27 cellular contexts compared by ENCODE assay signal in the genomic region with DNA sequence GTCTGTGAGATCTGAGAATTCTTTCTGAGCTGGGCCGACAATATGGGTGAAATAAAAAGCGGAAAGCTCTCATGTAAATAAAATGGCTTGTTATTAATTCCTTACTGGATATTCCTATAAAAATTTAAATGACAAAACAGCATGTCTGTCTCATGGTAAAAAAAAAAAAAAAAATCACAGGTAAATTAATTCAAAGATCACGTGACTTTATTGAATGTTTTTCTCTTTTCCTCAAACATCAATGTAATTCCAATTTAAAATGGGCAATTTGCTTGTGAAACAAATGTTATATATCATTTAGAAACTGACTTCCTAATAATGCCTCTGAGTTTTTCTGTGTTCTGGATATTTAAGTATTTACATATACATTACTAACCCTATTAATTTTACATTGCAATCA.
"Had no signal": no experiment of that assay in that cellular context is flagged by ENCODE, and none has a peak within 500 bp of the region (broad histone marks: within the 10 kb centered on the region; RNA-seq: fewer than 3 reads in every experiment).

No MANE protein-coding gene starts in this region.

- H3K4me1 ChIP-seq: colonic mucosa, esophagus muscularis mucosa, esophagus squamous epithelium, foreskin keratinocyte, gastrocnemius medialis, gastroesophageal sphincter, heart left ventricle, heart right ventricle had no signal

- FAIRE-seq: colon, endometrium, endothelial cell of umbilical vein, frontal cortex had no signal

- H3K27me3 ChIP-seq: colonic mucosa, esophagus muscularis mucosa, foreskin keratinocyte, gastrocnemius medialis, gastroesophageal sphincter, heart left ventricle had no signal

- ATAC-seq: effector memory CD8-positive, alpha-beta T cell; foreskin keratinocyte; gastrocnemius medialis; gastroesophageal sphincter; heart left ventricle; heart right ventricle had no signal

- H3K36me3 ChIP-seq: colonic mucosa, esophagus muscularis mucosa, esophagus squamous epithelium, gastrocnemius medialis, gastroesophageal sphincter, heart left ventricle, heart right ventricle had no signal

- DNase-seq: colonic mucosa; cortex of kidney; dermis blood vessel endothelial cell; dorsolateral prefrontal cortex; effector CD4-positive, alpha-beta T cell; effector CD8-positive, alpha-beta T cell; effector memory CD4-positive, alpha-beta T cell; effector memory CD8-positive, alpha-beta T cell; endodermal cell; erythroblast; esophagus squamous epithelium; foreskin fibroblast; foreskin keratinocyte; foreskin melanocyte; gastrocnemius medialis; glutamatergic neuron; head of caudate nucleus; heart left ventricle; heart right ventricle had no signal

- H3K9me3 ChIP-seq: colonic mucosa, gastrocnemius medialis had no signal

- H3K27ac ChIP-seq: colonic mucosa, coronary artery, dorsolateral prefrontal cortex, epithelial cell of prostate, esophagus muscularis mucosa, esophagus squamous epithelium, foreskin keratinocyte, gastrocnemius medialis, gastroesophageal sphincter, heart left ventricle, heart right ventricle had no signal

- H3K4me3 ChIP-seq: colonic mucosa, coronary artery, dorsolateral prefrontal cortex, esophagus muscularis mucosa, esophagus squamous epithelium, gastrocnemius medialis, gastroesophageal sphincter, heart left ventricle, heart right ventricle had no signal
